ENCODE assay signal across 20 cellular contexts in genomic region chr13:43077906-43078305, GRCh38. TPM values are rescaled to one million over a fixed set of nuclear protein-coding genes. Genes with fewer than 3 reads are reported as not detected.
DNase-seq lines count a peak whose midpoint lies in the region; ATAC-seq and TF ChIP-seq lines count a peak whose summit lies in the region.
"Had no signal": no experiment of that assay in that cellular context is flagged by ENCODE, and none has a peak within 500 bp of the region (broad histone marks: within the 10 kb centered on the region; RNA-seq: fewer than 3 reads in every experiment).

No MANE protein-coding gene starts in this region.

- peak overlapping the region; percentile 9 for H3K27ac Mint-ChIP-seq in stimulated activated naive CD8-positive, alpha-beta T cell treated with anti-CD3 and anti-CD28 coated beads, Interleukin-15, Interleukin-2, amounts not matched to agents 100 ng/mL and 50 ng/mL, for 24 hours
- peak overlapping the region in 1 of 2 donors; percentile 68 for H3K27ac Mint-ChIP-seq in stimulated activated naive CD8-positive, alpha-beta T cell treated with anti-CD3 and anti-CD28 coated beads, Interleukin-15, amount 100 ng/mL, for 72 hours
- H3K27ac Mint-ChIP-seq in HFFc6 (peak overlapping the region; percentile 43), glutamatergic neuron (ENCODE audit: unreplicated experiment) (peak overlapping the region; percentile 28)
- H3K27ac Mint-ChIP-seq: activated B cell treated with CpG ODN at 0.5 μM for 24 hours; activated naive CD8-positive, alpha-beta T cell treated with anti-CD3 and anti-CD28 coated beads for 36 hours; dendritic cell treated with granulocyte-macrophage colony-stimulating factor and Interleukin-4, amounts not matched to agents 40 ng/mL and 50 ng/mL, for 4 days had no signal

- H3K9me3 Mint-ChIP-seq in stimulated activated naive CD8-positive, alpha-beta T cell treated with anti-CD3 and anti-CD28 coated beads, Interleukin-15, Interleukin-2, amounts not matched to agents 100 ng/mL and 50 ng/mL, for 24 hours, result no peaks in the 10 kb centered on the region
- no peaks in the 10 kb centered on the region for H3K9me3 Mint-ChIP-seq in stimulated activated naive CD8-positive, alpha-beta T cell treated with anti-CD3 and anti-CD28 coated beads, Interleukin-15, amount 100 ng/mL, for 72 hours
- H3K9me3 Mint-ChIP-seq in HFFc6 (no peaks in the 10 kb centered on the region), glutamatergic neuron (ENCODE audit: unreplicated experiment) (peaks cover 2% of the 10 kb centered on the region)
- H3K9me3 Mint-ChIP-seq: dendritic cell treated with granulocyte-macrophage colony-stimulating factor and Interleukin-4, amounts not matched to agents 40 ng/mL and 50 ng/mL, for 4 days had no signal

- H3K4me1 Mint-ChIP-seq in stimulated activated naive CD8-positive, alpha-beta T cell treated with anti-CD3 and anti-CD28 coated beads, Interleukin-15, Interleukin-2, amounts not matched to agents 100 ng/mL and 50 ng/mL, for 24 hours (ENCODE audit: low read depth), result peaks cover 26% of the 10 kb centered on the region
- peaks cover 29% of the 10 kb centered on the region for H3K4me1 Mint-ChIP-seq in stimulated activated naive CD8-positive, alpha-beta T cell treated with anti-CD3 and anti-CD28 coated beads, Interleukin-15, amount 100 ng/mL, for 72 hours
- H3K4me1 Mint-ChIP-seq in HFFc6 (ENCODE audit: low read depth) (peaks cover 41% of the 10 kb centered on the region), glutamatergic neuron (ENCODE audit: low read depth, unreplicated experiment) (peaks cover 14% of the 10 kb centered on the region)

- H3K36me3 Mint-ChIP-seq in stimulated activated naive CD8-positive, alpha-beta T cell treated with anti-CD3 and anti-CD28 coated beads, Interleukin-15, Interleukin-2, amounts not matched to agents 100 ng/mL and 50 ng/mL, for 24 hours (ENCODE audit: low read depth), result peaks cover 10% of the 10 kb centered on the region
- H3K36me3 Mint-ChIP-seq in HFFc6 (ENCODE audit: low read depth), result peaks cover 22% of the 10 kb centered on the region
- H3K36me3 Mint-ChIP-seq in glutamatergic neuron (ENCODE audit: unreplicated experiment), result peaks cover 12% of the 10 kb centered on the region

- DNase-seq in stimulated activated naive CD8-positive, alpha-beta T cell treated with anti-CD3 and anti-CD28 coated beads, Interleukin-15, amount 100 ng/mL, for 72 hours, result no peak
- DNase-seq in HFFc6, result no peak
- DNase-seq in glutamatergic neuron, result no peak
- DNase-seq in islet precursor cell, result no peak
- no peak for DNase-seq in posterior cingulate gyrus
- DNase-seq in NCI-H2171 treated with DMSO at 0.1 percent for 48 hours (lab: John Stamatoyannopoulos, UW), result no peak
- DNase-seq: activated B cell treated with CpG ODN at 0.5 μM for 24 hours; activated CD4-positive, alpha-beta T cell treated with anti-CD3 and anti-CD28 coated beads, Interleukin-2, amount 50 U/mL, for 48 hours; activated effector memory CD4-positive, alpha-beta T cell treated with Interleukin-2 at 50 U/mL for 16 hours; activated naive CD8-positive, alpha-beta T cell treated with anti-CD3 and anti-CD28 coated beads for 36 hours; central memory CD4-positive, alpha-beta T cell; esophagus squamous epithelium; IMR-90; NCI-H1092; Peyer's patch; stimulated activated naive CD4-positive, alpha-beta T cell treated with Interleukin-2 at 50 U/mL for 16 hours; SW 1271 had no signal

- no peaks in the 10 kb centered on the region for H3K27me3 Mint-ChIP-seq in stimulated activated naive CD8-positive, alpha-beta T cell treated with anti-CD3 and anti-CD28 coated beads, Interleukin-15, Interleukin-2, amounts not matched to agents 100 ng/mL and 50 ng/mL, for 24 hours
- no peaks in the 10 kb centered on the region for H3K27me3 Mint-ChIP-seq in stimulated activated naive CD8-positive, alpha-beta T cell treated with anti-CD3 and anti-CD28 coated beads, Interleukin-15, amount 100 ng/mL, for 72 hours
- peaks cover 2% of the 10 kb centered on the region; the same call in 1 of the 2 replicates for H3K27me3 Mint-ChIP-seq in HFFc6 (ENCODE audit: insufficient read depth)
- no peaks in the 10 kb centered on the region for H3K27me3 Mint-ChIP-seq in glutamatergic neuron (ENCODE audit: unreplicated experiment)
- H3K27me3 Mint-ChIP-seq: activated B cell treated with CpG ODN at 0.5 μM for 24 hours; activated naive CD8-positive, alpha-beta T cell treated with anti-CD3 and anti-CD28 coated beads for 36 hours; dendritic cell treated with granulocyte-macrophage colony-stimulating factor and Interleukin-4, amounts not matched to agents 40 ng/mL and 50 ng/mL, for 4 days had no signal

- no peak for ATAC-seq in stimulated activated naive CD8-positive, alpha-beta T cell treated with anti-CD3 and anti-CD28 coated beads, Interleukin-15, amount 100 ng/mL, for 72 hours

- TF ChIP-seq CTCF in HFFc6 (IDR thresholded peaks at IDR 0.05) (no peak), glutamatergic neuron (IDR thresholded peaks at IDR 0.05; ENCODE audit: partially characterized antibody, unreplicated experiment) (no peak)

- intact Hi-C loops in posterior cingulate gyrus (cut with DNase I), result no loop called here

- no peak overlapping the region for H3K4me3 Mint-ChIP-seq in stimulated activated naive CD8-positive, alpha-beta T cell treated with anti-CD3 and anti-CD28 coated beads, Interleukin-15, Interleukin-2, amounts not matched to agents 100 ng/mL and 50 ng/mL, for 24 hours
- H3K4me3 Mint-ChIP-seq in stimulated activated naive CD8-positive, alpha-beta T cell treated with anti-CD3 and anti-CD28 coated beads, Interleukin-15, amount 100 ng/mL, for 72 hours, result no peak overlapping the region
- H3K4me3 Mint-ChIP-seq in HFFc6, result no peak overlapping the region
- no peak overlapping the region for H3K4me3 Mint-ChIP-seq in glutamatergic neuron (ENCODE audit: unreplicated experiment)
- H3K4me3 Mint-ChIP-seq: activated B cell treated with CpG ODN at 0.5 μM for 24 hours; activated naive CD8-positive, alpha-beta T cell treated with anti-CD3 and anti-CD28 coated beads for 36 hours; CD14-positive monocyte; dendritic cell treated with granulocyte-macrophage colony-stimulating factor and Interleukin-4, amounts not matched to agents 40 ng/mL and 50 ng/mL, for 4 days had no signal

RNA-seq across cellular contexts. Expression of gene DNAJC15, which starts 54.5 kb away (rescaled TPM):
- 10 to 100 TPM; 23.8 to 29.6 (median 25.8) TPM for total RNA-seq in HFFc6 (2021; fragmentation: NEBNext Ultra II Directional; extraction: Animal tissue kit (Norgen Biotek cat#: 25700))
- 17.1 TPM for total RNA-seq in glutamatergic neuron (ENCODE audit: unreplicated experiment)
